In genomic region chr15:27074179-27074578, GRCh38 we compare ENCODE assay signal across 33 cellular contexts.
DNase-seq lines count a peak whose midpoint lies in the region; ATAC-seq, FAIRE-seq and TF ChIP-seq lines count a peak whose summit lies in the region.
"Had no signal": no experiment of that assay in that cellular context is flagged by ENCODE, and none has a peak within 500 bp of the region (broad histone marks: within the 10 kb centered on the region; RNA-seq: fewer than 3 reads in every experiment).

No MANE protein-coding gene starts in this region.

- no peak for TF ChIP-seq EP300 in K562 (IDR thresholded peaks at IDR 0.05; ENCODE audit: low read length)

- H4K20me1 ChIP-seq in K562 (replicated peaks; ENCODE audit: control insufficient read depth, insufficient read depth, low read length): no peaks in the 10 kb centered on the region
- H4K20me1 ChIP-seq: BLaER1; BLaER1 treated with 17β-estradiol and CSF1 and Interleukin-3, amounts not matched to agents 10 nM and 100 nM had no signal

- intact Hi-C loops in K562 (cut with micrococcal nuclease): no loop called here

- no peak overlapping the region for H3K9ac ChIP-seq in K562 (ENCODE audit: insufficient read depth in 1 of 2, low read depth in 2 of 2, low read length in 2 of 2)
- H3K9ac ChIP-seq: BLaER1; BLaER1 treated with 17β-estradiol and CSF1 and Interleukin-3, amounts not matched to agents 10 nM and 100 nM had no signal

- TF ChIP-seq CTCF in K562 (IDR thresholded peaks at IDR 0.05 in 2 of 3, conservative IDR thresholded peaks at IDR 0.05 in 1 of 3; ENCODE audit: insufficient read depth in 2 of 3, low read depth in 1 of 3, low read length in 3 of 3) (no peak), bronchial epithelial cell (IDR thresholded peaks at IDR 0.05; ENCODE audit: insufficient read depth, low read length, severe bottlenecking) (no peak)

- H3K4me2 ChIP-seq in K562 (ENCODE audit: insufficient read depth, low read length): no peak overlapping the region
- H3K4me2 ChIP-seq: A549; BLaER1; BLaER1 treated with 17β-estradiol and CSF1 and Interleukin-3, amounts not matched to agents 10 nM and 100 nM had no signal

- H3K27me3 ChIP-seq in K562 (ENCODE audit: control insufficient read depth in 2 of 2, insufficient read depth in 2 of 2, low read length in 2 of 2) (peaks cover 0 to 12% of the 10 kb centered on the region in 2 experiments; a peak in 3 of 5 replicates), bronchial epithelial cell (ENCODE audit: control insufficient read depth, insufficient read depth, low read length) (no peaks in the 10 kb centered on the region), small intestine (ENCODE audit: control insufficient read depth in 2 of 2, insufficient read depth in 2 of 2, low read length in 2 of 2) (no peaks in the 10 kb centered on the region)
- no peaks in the 10 kb centered on the region for H3K27me3 ChIP-seq in effector memory CD4-positive, alpha-beta T cell (replicated peaks; ENCODE audit: control insufficient read depth, insufficient read depth, low read length, poor library complexity, severe bottlenecking)
- H3K27me3 ChIP-seq: BE2C; BLaER1; BLaER1 treated with 17β-estradiol and CSF1 and Interleukin-3, amounts not matched to agents 10 nM and 100 nM had no signal

- H3K4me3 ChIP-seq in K562: no peak overlapping the region
- no peak overlapping the region for H3K4me3 ChIP-seq in bronchial epithelial cell (ENCODE audit: low read depth, low read length)
- no peak overlapping the region for H3K4me3 ChIP-seq in small intestine (ENCODE audit: low read depth in 1 of 2, low read length in 2 of 2)
- H3K4me3 ChIP-seq in effector memory CD4-positive, alpha-beta T cell (ENCODE audit: insufficient read depth, low read depth, low read length, poor library complexity, severe bottlenecking): no peak overlapping the region
- H3K4me3 ChIP-seq: A549; BLaER1; BLaER1 treated with 17β-estradiol and CSF1 and Interleukin-3, amounts not matched to agents 10 nM and 100 nM had no signal

- no peaks in the 10 kb centered on the region for H3K79me2 ChIP-seq in K562 (ENCODE audit: control insufficient read depth, insufficient read depth, low read length)

- in situ Hi-C loops in K562 (cut with MboI): no loop called here

- H3K36me3 ChIP-seq in K562 (ENCODE audit: control insufficient read depth, insufficient read depth, low read length) (no peaks in the 10 kb centered on the region), bronchial epithelial cell (ENCODE audit: control insufficient read depth, insufficient read depth, low read length) (no peaks in the 10 kb centered on the region), small intestine (ENCODE audit: control insufficient read depth in 2 of 2, insufficient read depth in 2 of 2, low read length in 2 of 2) (no peaks in the 10 kb centered on the region)
- no peaks in the 10 kb centered on the region for H3K36me3 ChIP-seq in effector memory CD4-positive, alpha-beta T cell (ENCODE audit: control insufficient read depth, insufficient read depth, low read length)
- H3K36me3 ChIP-seq: BE2C; BLaER1; BLaER1 treated with 17β-estradiol and CSF1 and Interleukin-3, amounts not matched to agents 10 nM and 100 nM had no signal

- H3K27ac ChIP-seq in K562 (ENCODE audit: extremely low read depth, low read depth, low read length) (no peak overlapping the region), small intestine (ENCODE audit: low read depth in 1 of 2, low read length in 1 of 2) (no peak overlapping the region)
- no peak overlapping the region for H3K27ac ChIP-seq in effector memory CD4-positive, alpha-beta T cell (ENCODE audit: insufficient read depth, low read length, poor library complexity, severe bottlenecking)
- H3K27ac ChIP-seq: 22Rv1; A549; BLaER1; BLaER1 treated with 17β-estradiol and CSF1 and Interleukin-3, amounts not matched to agents 10 nM and 100 nM; C4-2B had no signal

- peak overlapping the region; percentile 40; the same call in 1 of the 2 replicates for H2AFZ ChIP-seq in K562 (ENCODE audit: low read depth, low read length)

- H3K9me1 ChIP-seq in K562 (ENCODE audit: control insufficient read depth, insufficient read depth, low read length): no peaks in the 10 kb centered on the region

- BruUV-seq in K562 (replicated peaks; lab: Mats Ljungman, UMichigan): no TSS peak

- DNase-seq in K562 (ENCODE audit: extremely low read depth in 1 of 4, low spot score in 3 of 4) (peak in 2 of 4 experiments; percentile 25 to 42), bronchial epithelial cell (ENCODE audit: low read depth) (no peak), small intestine (peak; percentile 21), COLO829 (ENCODE audit: low spot score) (no peak)
- DNase-seq in effector memory CD4-positive, alpha-beta T cell: no peak
- DNase-seq: 8988T; ACHN; AML-193; BE2C; C1 segment of cervical spinal cord; Caco-2; Calu3; CD4-positive, alpha-beta memory T cell; CD4-positive, alpha-beta T cell; CD4-positive, CD25-positive, alpha-beta regulatory T cell; CD8-positive, alpha-beta memory T cell; CD8-positive, alpha-beta T cell; COR-L47; DMS 273 treated with DMSO at 0.1 percent for 48 hours; DMS153; DMS53; DMS79; DMS79 treated with DMSO at 0.1 percent for 48 hours; DND-41; EL had no signal

- H3K9me3 ChIP-seq in K562 (replicated peaks; ENCODE audit: control insufficient read depth, insufficient read depth, low read depth, low read length) (no peaks in the 10 kb centered on the region; the same call in 1 of the 2 replicates), small intestine (ENCODE audit: control insufficient read depth, low read depth) (no peaks in the 10 kb centered on the region)
- H3K9me3 ChIP-seq in effector memory CD4-positive, alpha-beta T cell (ENCODE audit: control insufficient read depth, low read length): peaks cover 3% of the 10 kb centered on the region
- H3K9me3 ChIP-seq: BE2C, Caco-2 had no signal

- TF ChIP-seq RAD21 in K562 (CRISPR knock-in tag; conservative IDR thresholded peaks at IDR 0.05 in 1 of 2, IDR thresholded peaks at IDR 0.05 in 1 of 2): no peak

- ATAC-seq in K562 (peak; percentile 60), HG02973 (IDR thresholded peaks at IDR 0.05; ENCODE audit: unreplicated experiment) (no peak)
- ATAC-seq: A549; CD8-positive, alpha-beta T cell had no signal

- 10% methylated on average over 6 of the region's 6 CpGs for WGBS in K562 (ENCODE audit: insufficient coverage, low coverage, missing lambda C conversion rate)
- WGBS in small intestine, 3 donors: 72 to 84% (median 78%) methylated on average over 6 of the region's 6 CpGs

- FAIRE-seq in K562 (lab: Jason Lieb, UNC): no peak
- FAIRE-seq in bronchial epithelial cell (lab: Jason Lieb, UNC): peak; percentile 58
- no peak for FAIRE-seq in small intestine (lab: Jason Lieb, UNC)
- FAIRE-seq: A204.1, A549, D721Med had no signal

- no peaks in the 10 kb centered on the region; a peak in 1 of 5 replicates for H3K4me1 ChIP-seq in K562 (replicated peaks in 1 of 2; ENCODE audit: control insufficient read depth in 2 of 2, insufficient read depth in 2 of 2, low read length in 2 of 2)
- no peaks in the 10 kb centered on the region for H3K4me1 ChIP-seq in small intestine (ENCODE audit: control insufficient read depth in 2 of 2, insufficient read depth in 1 of 2, low read depth in 1 of 2, low read length in 1 of 2)
- H3K4me1 ChIP-seq in effector memory CD4-positive, alpha-beta T cell (ENCODE audit: control insufficient read depth, insufficient read depth, low read length, poor library complexity, severe bottlenecking): no peaks in the 10 kb centered on the region
- H3K4me1 ChIP-seq: A549; BE2C; BLaER1; BLaER1 treated with 17β-estradiol and CSF1 and Interleukin-3, amounts not matched to agents 10 nM and 100 nM; Caco-2 had no signal

- no peak for TF ChIP-seq POLR2A in K562 (conservative IDR thresholded peaks at IDR 0.05)

- POLR2A ChIA-PET in K562 (lab: Yijun Ruan, JAX): interaction anchor here (1.1 kb wide), 1 partner anchor 13 kb away, joined by 5 read pairs; no protein-coding TSS in a partner anchor

- CTCF ChIA-PET in K562 (lab: Yijun Ruan, JAX; ENCODE audit: low intra/inter-chr PET ratio): no interaction called here
